ENCODE assay signal across 12 cellular contexts in the genomic region with DNA sequence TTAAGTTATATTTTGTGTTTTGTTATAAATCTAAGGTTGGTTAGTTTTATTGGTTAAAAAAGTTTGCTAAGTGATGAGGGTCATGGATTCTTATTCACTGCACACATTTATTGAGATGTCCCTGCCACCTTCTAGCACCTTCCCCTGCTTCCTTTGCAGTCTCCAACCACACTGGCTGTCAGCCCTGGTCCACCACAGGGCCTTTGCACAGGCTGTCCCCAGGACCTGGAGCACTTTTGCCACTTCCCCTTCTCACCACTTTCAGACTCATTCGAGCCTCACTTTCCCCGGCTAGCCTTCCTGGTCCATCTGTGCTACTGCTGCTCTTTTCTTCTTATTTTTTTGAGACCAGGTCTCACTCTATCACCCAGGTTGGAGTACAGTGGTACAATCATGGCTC. TPM values are rescaled to one million over a fixed set of nuclear protein-coding genes. Genes with fewer than 3 reads are reported as not detected.
DNase-seq lines count a peak whose midpoint lies in the region; ATAC-seq and TF ChIP-seq lines count a peak whose summit lies in the region.
"Had no signal": no experiment of that assay in that cellular context is flagged by ENCODE, and none has a peak within 500 bp of the region (broad histone marks: within the 10 kb centered on the region; RNA-seq: fewer than 3 reads in every experiment).

No MANE protein-coding gene starts in this region.

- H3K36me3 ChIP-seq in left ventricle myocardium inferior (no peaks in the 10 kb centered on the region), heart right ventricle (no peaks in the 10 kb centered on the region), HEK293 (ENCODE audit: control insufficient read depth in 2 of 2, insufficient read depth in 1 of 2, low read length in 2 of 2) (no peaks in the 10 kb centered on the region)
- H3K36me3 ChIP-seq: BE2C had no signal

- H3K27ac Mint-ChIP-seq in dendritic cell treated with granulocyte-macrophage colony-stimulating factor and Interleukin-4, amounts not matched to agents 40 ng/mL and 50 ng/mL, for 4 days: peak overlapping the region; percentile 87
- H3K27ac Mint-ChIP-seq in type B pancreatic cell: no peak overlapping the region
- H3K27ac Mint-ChIP-seq: CD4-positive, CD25-positive, alpha-beta regulatory T cell had no signal

- H3K27ac ChIP-seq in left ventricle myocardium inferior (replicated peaks) (peak overlapping the region; percentile 83), heart right ventricle (peak overlapping the region in 3 of 10 donors; percentile 74 to 91 (median 78)), HEK293 (ENCODE audit: extremely low read depth, low read depth, low read length) (no peak overlapping the region)

- no peaks in the 10 kb centered on the region for H3K27me3 ChIP-seq in left ventricle myocardium inferior (ENCODE audit: low read depth)
- H3K27me3 ChIP-seq in heart right ventricle: no peaks in the 10 kb centered on the region
- H3K27me3 ChIP-seq: BE2C had no signal

- TF ChIP-seq POLR2A in erythroblast (IDR thresholded peaks at IDR 0.05; ENCODE audit: low read length): no peak

- H3K27me3 Mint-ChIP-seq in dendritic cell treated with granulocyte-macrophage colony-stimulating factor and Interleukin-4, amounts not matched to agents 40 ng/mL and 50 ng/mL, for 4 days: no peaks in the 10 kb centered on the region
- no peaks in the 10 kb centered on the region for H3K27me3 Mint-ChIP-seq in type B pancreatic cell
- H3K27me3 Mint-ChIP-seq: CD4-positive, CD25-positive, alpha-beta regulatory T cell had no signal

- H3K4me3 Mint-ChIP-seq in dendritic cell treated with granulocyte-macrophage colony-stimulating factor and Interleukin-4, amounts not matched to agents 40 ng/mL and 50 ng/mL, for 4 days: peak overlapping the region; percentile 14
- no peak overlapping the region for H3K4me3 Mint-ChIP-seq in type B pancreatic cell
- H3K4me3 Mint-ChIP-seq: CD4-positive, CD25-positive, alpha-beta regulatory T cell had no signal

- 95 to 96% methylated on average over 2 of the region's 2 CpGs for WGBS in heart right ventricle, 2 donors

- peaks cover 98% of the 10 kb centered on the region for H3K4me1 ChIP-seq in left ventricle myocardium inferior
- H3K4me1 ChIP-seq in heart right ventricle: peaks cover 33 to 100% (median 94%) of the 10 kb centered on the region in 9 donors
- H3K4me1 ChIP-seq in HEK293 (ENCODE audit: control insufficient read depth, insufficient read depth, low read length): peaks cover 27% of the 10 kb centered on the region

- DNase-seq in left ventricle myocardium inferior (no peak), heart right ventricle (no peak), erythroblast (lab: John Stamatoyannopoulos, UW) (no peak), type B pancreatic cell (ENCODE audit: extremely low spot score, unreplicated experiment) (no peak)
- DNase-seq in stimulated activated CD4-positive, alpha-beta T cell treated with anti-CD3 and anti-CD28 coated beads, Interleukin-4, amount 100 ng/mL, for 4 hours: no peak
- DNase-seq: BE2C; CD4-positive, CD25-positive, alpha-beta regulatory T cell; DMS79 treated with DMSO at 0.1 percent for 48 hours; EL had no signal

- TF ChIP-seq CTCF in left ventricle myocardium inferior (IDR thresholded peaks at IDR 0.05; ENCODE audit: borderline replicate concordance) (no peak), heart right ventricle (IDR thresholded peaks at IDR 0.05) (no peak), HEK293 (tag by site-specific recombination; IDR thresholded peaks at IDR 0.05) (no peak), type B pancreatic cell (conservative IDR thresholded peaks at IDR 0.05) (no peak)

- CTCF ChIA-PET in HEK293 (lab: Yijun Ruan, JAX): interaction anchor here (1.0 kb wide), 1 partner anchor 51 kb away, joined by 3 read pairs; no protein-coding TSS in a partner anchor

- peaks cover 97% of the 10 kb centered on the region for H3K4me1 Mint-ChIP-seq in dendritic cell treated with granulocyte-macrophage colony-stimulating factor and Interleukin-4, amounts not matched to agents 40 ng/mL and 50 ng/mL, for 4 days (ENCODE audit: low read depth)
- H3K4me1 Mint-ChIP-seq in type B pancreatic cell (ENCODE audit: unreplicated experiment): peaks cover 20% of the 10 kb centered on the region

- no peak for ATAC-seq in heart right ventricle
- ATAC-seq: HepG2 had no signal

- H3K4me3 ChIP-seq in left ventricle myocardium inferior: no peak overlapping the region
- no peak overlapping the region for H3K4me3 ChIP-seq in heart right ventricle
- no peak overlapping the region for H3K4me3 ChIP-seq in HEK293 (ENCODE audit: low read depth, low read length)

- no peaks in the 10 kb centered on the region for H3K9me3 Mint-ChIP-seq in dendritic cell treated with granulocyte-macrophage colony-stimulating factor and Interleukin-4, amounts not matched to agents 40 ng/mL and 50 ng/mL, for 4 days
- H3K9me3 Mint-ChIP-seq in type B pancreatic cell: no peaks in the 10 kb centered on the region

- intact Hi-C loops in left ventricle myocardium inferior (cut with micrococcal nuclease): no loop called here
- intact Hi-C loops in heart right ventricle (cut with DNase I): loop anchor here in 4 of 10 donors (2.0 to 10.0 kb wide), 4 partner anchors 33 to 49 kb away; partner anchors contain the start of gene ARHGAP26 (in 1 of the 4)
- intact Hi-C loops in dendritic cell treated with granulocyte-macrophage colony-stimulating factor and Interleukin-4, amounts not matched to agents 40 ng/mL and 50 ng/mL, for 4 days (cut with micrococcal nuclease): loop anchor here (5.0 to 10.0 kb wide), 2 partner anchors 43 to 49 kb away; partner anchors contain the start of gene ARHGAP26

- no peaks in the 10 kb centered on the region for H3K9me3 ChIP-seq in left ventricle myocardium inferior (replicated peaks)
- H3K9me3 ChIP-seq in heart right ventricle: no peaks in the 10 kb centered on the region
- H3K9me3 ChIP-seq in HEK293 (ENCODE audit: control insufficient read depth, insufficient read depth, low read depth, low read length): no peaks in the 10 kb centered on the region
- H3K9me3 ChIP-seq: BE2C had no signal

- peaks cover 7% of the 10 kb centered on the region for H3K36me3 Mint-ChIP-seq in dendritic cell treated with granulocyte-macrophage colony-stimulating factor and Interleukin-4, amounts not matched to agents 40 ng/mL and 50 ng/mL, for 4 days (ENCODE audit: low read depth)
- H3K36me3 Mint-ChIP-seq in type B pancreatic cell: no peaks in the 10 kb centered on the region

- POLR2A ChIA-PET in HEK293 (lab: Yijun Ruan, JAX): no interaction called here

TF ChIP-seq in HEK293, 187 proteins besides CTCF, POLR2A, EP300 and RAD21 (continues in another document):
- TF ChIP-seq ZNF518A (tag by site-specific recombination; conservative IDR thresholded peaks at IDR 0.05; ENCODE audit: low read depth) (no peak), GFI1B (tag by site-specific recombination; IDR thresholded peaks at IDR 0.05) (no peak), ZNF112 (tag by site-specific recombination; IDR thresholded peaks at IDR 0.05) (no peak), KLF1 (tag by site-specific recombination; IDR thresholded peaks at IDR 0.05) (no peak), PRDM1 (tag by site-specific recombination; IDR thresholded peaks at IDR 0.05) (peak; percentile 49; the same call in 1 of the 2 replicates), TRIM28 (IDR thresholded peaks at IDR 0.05; ENCODE audit: borderline replicate concordance, low read length) (no peak)

RNA-seq across cellular contexts. Expression of gene ARHGAP26, which starts 45.3 kb away (rescaled TPM):
- total RNA-seq in left ventricle myocardium inferior (35.7 TPM), heart right ventricle (10 to 100 TPM; 31.7 to 45.8 (median 39.1) TPM), type B pancreatic cell (ENCODE audit: low replicate concordance) (18.7 and 24.1 TPM in 2 replicates)
- polyA plus RNA-seq in heart right ventricle: 10 to 100 TPM in 1 of 2 donors, 1 to 10 TPM in 1; 7.5 to 17.8 TPM
